Comparison of ENCODE assay signal across 15 cellular contexts in the genomic region with DNA sequence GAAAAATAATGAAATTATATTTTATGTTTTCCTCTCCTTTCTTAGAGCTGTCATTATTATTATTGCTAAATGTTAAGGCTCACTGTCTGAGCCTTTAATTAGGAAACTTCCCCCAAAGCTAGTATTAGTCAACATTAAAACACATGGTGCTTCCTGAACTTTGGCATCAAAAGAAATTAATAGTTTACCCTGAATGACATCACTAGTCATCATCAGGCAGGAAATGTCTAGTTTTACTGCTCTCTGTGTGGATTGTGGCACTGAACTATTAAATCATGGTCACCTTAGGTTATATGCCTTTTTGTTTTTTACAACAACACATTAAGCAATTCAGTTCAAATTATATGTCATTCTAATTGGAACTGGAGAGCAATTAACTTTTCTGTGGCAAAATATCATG.
DNase-seq lines count a peak whose midpoint lies in the region; ATAC-seq, FAIRE-seq and TF ChIP-seq lines count a peak whose summit lies in the region.
"Had no signal": no experiment of that assay in that cellular context is flagged by ENCODE, and none has a peak within 500 bp of the region (broad histone marks: within the 10 kb centered on the region; RNA-seq: fewer than 3 reads in every experiment).

No MANE protein-coding gene starts in this region.

- H3K27me3 ChIP-seq in heart left ventricle = no peaks in the 10 kb centered on the region
- H3K27me3 ChIP-seq: BLaER1 had no signal

- intact Hi-C loops in natural killer cell (cut with micrococcal nuclease) (no loop called here), heart left ventricle (cut with DNase I) (no loop called here)

- H3K27ac Mint-ChIP-seq in natural killer cell = no peak overlapping the region
- H3K27ac Mint-ChIP-seq: CD8-positive, alpha-beta memory T cell; T-cell had no signal

- no peaks in the 10 kb centered on the region for H3K4me1 Mint-ChIP-seq in natural killer cell
- H3K4me1 Mint-ChIP-seq: CD8-positive, alpha-beta memory T cell; T-cell had no signal

- TF ChIP-seq POLR2A in H54 (IDR thresholded peaks at IDR 0.05; ENCODE audit: low read depth, low read length) (no peak), heart left ventricle (IDR thresholded peaks at IDR 0.05) (no peak)

- DNase-seq in H54 (ENCODE audit: insufficient read length, low spot score) (no peak), NCI-H69 (lab: John Stamatoyannopoulos, UW) (peak; percentile 58), epithelial cell of proximal tubule (ENCODE audit: low read depth) (peak; percentile 35), left kidney (ENCODE audit: low read depth, low spot score) (peak; percentile 11), SKM-1 (lab: John Stamatoyannopoulos, UW; ENCODE audit: unreplicated experiment) (no peak), natural killer cell (no peak), heart left ventricle (no peak)
- DNase-seq: CD8-positive, alpha-beta memory T cell; NCI-H1417 treated with DMSO at 0.1 percent for 48 hours; NCI-H2029; NCI-H510A treated with DMSO at 0.1 percent for 48 hours; OCI-M1; T-cell had no signal

- H3K9me3 ChIP-seq in heart left ventricle = peaks cover 0 to under 1% (median 0%) of the 10 kb centered on the region in 12 donors
- H3K9me3 ChIP-seq: BLaER1 had no signal

- H3K4me1 ChIP-seq in heart left ventricle = no peaks in the 10 kb centered on the region
- H3K4me1 ChIP-seq: BLaER1 had no signal

- ATAC-seq in natural killer cell (no peak), heart left ventricle (no peak)
- ATAC-seq: T-cell had no signal

- H3K36me3 Mint-ChIP-seq in natural killer cell = no peaks in the 10 kb centered on the region
- H3K36me3 Mint-ChIP-seq: CD8-positive, alpha-beta memory T cell; T-cell had no signal

- H3K4me3 Mint-ChIP-seq in natural killer cell = no peak overlapping the region
- H3K4me3 Mint-ChIP-seq: CD8-positive, alpha-beta memory T cell; T-cell had no signal

- H3K9me3 Mint-ChIP-seq in natural killer cell = peaks cover 8 to 10% of the 10 kb centered on the region in 2 donors

- H3K36me3 ChIP-seq in heart left ventricle = no peaks in the 10 kb centered on the region
- H3K36me3 ChIP-seq: BLaER1 had no signal

- no peaks in the 10 kb centered on the region for H3K27me3 Mint-ChIP-seq in natural killer cell (ENCODE audit: low read depth in 2 of 2)
- H3K27me3 Mint-ChIP-seq: CD8-positive, alpha-beta memory T cell; T-cell had no signal

- FAIRE-seq in H54 (lab: Jason Lieb, UNC) = peak; percentile 68

- no peak for TF ChIP-seq CTCF in epithelial cell of proximal tubule (conservative IDR thresholded peaks at IDR 0.05; ENCODE audit: low read depth, low read length)
- TF ChIP-seq CTCF in natural killer cell (IDR thresholded peaks at IDR 0.05) = no peak
- no peak for TF ChIP-seq CTCF in heart left ventricle (IDR thresholded peaks at IDR 0.05)

- H3K27ac ChIP-seq in heart left ventricle = no peak overlapping the region
- H3K27ac ChIP-seq: BLaER1, KMS-11 had no signal

- H3K4me3 ChIP-seq in epithelial cell of proximal tubule (ENCODE audit: low read depth, low read length) = no peak overlapping the region
- H3K4me3 ChIP-seq in heart left ventricle = no peak overlapping the region
- H3K4me3 ChIP-seq: BLaER1 had no signal

Comparison
In these comparisons a context has a peak if more than half of its experiments do, and no peak if none do; other contexts are left out.
1. DNase-seq: peak in NCI-H69 (single experiment), epithelial cell of proximal tubule (single experiment) and left kidney (single experiment); none in H54 (single experiment), SKM-1 (single experiment), natural killer cell (single experiment) and heart left ventricle (0 of 5).